ENCODE assay signal across 8 cellular contexts in the genomic region with DNA sequence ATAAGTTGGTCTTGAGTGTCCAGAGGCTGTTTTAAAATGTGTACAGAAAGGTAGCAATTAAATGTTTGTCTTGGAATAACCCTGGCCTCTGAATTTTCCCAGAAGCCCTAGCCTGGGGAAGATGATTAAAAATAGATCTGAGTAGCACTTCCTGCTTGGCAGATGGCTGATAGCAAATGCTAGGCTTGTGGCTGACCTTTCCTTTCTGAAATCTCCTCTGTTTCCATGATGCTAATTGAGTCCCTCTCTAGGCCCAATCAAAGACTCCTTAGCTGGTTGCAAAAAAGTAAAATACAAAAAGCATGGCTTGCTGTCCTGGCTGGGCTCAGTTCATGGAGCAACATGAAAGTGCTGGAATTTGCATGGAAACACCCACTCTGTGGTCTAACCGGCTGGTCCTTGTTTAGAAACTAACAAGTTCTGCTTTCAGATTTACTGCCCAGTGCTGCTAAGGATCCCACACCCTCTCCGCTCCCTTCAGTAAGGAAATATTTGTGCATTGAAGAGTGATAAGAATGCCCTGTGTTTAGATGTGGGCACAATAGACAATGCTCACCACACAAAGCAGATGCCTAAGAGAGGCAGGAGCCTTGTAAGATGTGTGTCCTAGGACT. TPM values are rescaled to one million over a fixed set of nuclear protein-coding genes. Genes with fewer than 3 reads are reported as not detected.
DNase-seq lines count a peak whose midpoint lies in the region; ATAC-seq and TF ChIP-seq lines count a peak whose summit lies in the region.

No MANE protein-coding gene starts in this region.

- H3K27me3 Mint-ChIP-seq in activated T-cell treated with anti-CD3 and anti-CD28 coated beads, Interleukin-2, amount 50 U/mL, for 4 hours (ENCODE audit: low read depth) = no peaks in the 10 kb centered on the region
- peaks cover 2% of the 10 kb centered on the region for H3K27me3 Mint-ChIP-seq in IgD-negative memory B cell

- H3K9me3 Mint-ChIP-seq in activated T-cell treated with anti-CD3 and anti-CD28 coated beads, Interleukin-2, amount 50 U/mL, for 4 hours = no peaks in the 10 kb centered on the region
- H3K9me3 Mint-ChIP-seq in IgD-negative memory B cell = no peaks in the 10 kb centered on the region

- peaks cover 79% of the 10 kb centered on the region for H3K4me1 Mint-ChIP-seq in activated T-cell treated with anti-CD3 and anti-CD28 coated beads, Interleukin-2, amount 50 U/mL, for 4 hours (ENCODE audit: low read depth)
- H3K4me1 Mint-ChIP-seq in IgD-negative memory B cell = peaks cover 62 to 77% (median 71%) of the 10 kb centered on the region in 3 donors

- ATAC-seq in activated T-cell treated with anti-CD3 and anti-CD28 coated beads, Interleukin-2, amount 50 U/mL, for 4 hours = no peak
- no peak for ATAC-seq in GM18498 (IDR thresholded peaks at IDR 0.05; ENCODE audit: unreplicated experiment)

- H3K27me3 ChIP-seq in adrenal gland (no peaks in the 10 kb centered on the region), layer of hippocampus (ENCODE audit: control insufficient read depth, insufficient read depth, low read length) (no peaks in the 10 kb centered on the region), stomach (no peaks in the 10 kb centered on the region)

- no peak for DNase-seq in activated T-cell treated with anti-CD3 and anti-CD28 coated beads, Interleukin-2, amount 50 U/mL, for 4 hours
- no peak for DNase-seq in activated T-cell treated with anti-CD3 and anti-CD28 coated beads, Interleukin-2, amount 50 U/mL, for 48 hours
- DNase-seq in adrenal gland = peak in 6 of 7 donors; percentile 47 to 80 (median 54)
- DNase-seq in stomach = peak; percentile 53
- no peak for DNase-seq in stimulated activated CD4-positive, alpha-beta T cell treated with anti-CD3 and anti-CD28 coated beads, Interleukin-4, amount 100 ng/mL, for 24 hours

- H3K9me3 ChIP-seq in adrenal gland (replicated peaks in 1 of 3) = no peaks in the 10 kb centered on the region
- H3K9me3 ChIP-seq in stomach = no peaks in the 10 kb centered on the region

- peak overlapping the region; percentile 47 to 94 (median 90) for H3K27ac Mint-ChIP-seq in IgD-negative memory B cell

- TF ChIP-seq CTCF in adrenal gland (IDR thresholded peaks at IDR 0.05) (no peak), stomach (IDR thresholded peaks at IDR 0.05) (no peak)

- peak overlapping the region; percentile 52 to 89 (median 76) for H3K27ac ChIP-seq in adrenal gland
- peak overlapping the region; percentile 95 for H3K27ac ChIP-seq in layer of hippocampus (ENCODE audit: low read depth, low read length)
- peak overlapping the region; percentile 81 to 95 (median 86) for H3K27ac ChIP-seq in stomach

- intact Hi-C loops in adrenal gland (cut with DNase I) (no loop called here), stomach (cut with DNase I; ENCODE audit: low total_unique reads) (no loop called here)

- TF ChIP-seq EP300 in stomach (IDR thresholded peaks at IDR 0.05) = no peak

- H3K4me3 ChIP-seq in adrenal gland (peak overlapping the region in 1 of 4 donors; percentile 7), stomach (peak overlapping the region in 1 of 4 donors; percentile 10)

- TF ChIP-seq POLR2A in adrenal gland (IDR thresholded peaks at IDR 0.05) (no peak), stomach (IDR thresholded peaks at IDR 0.05) (no peak)

- peak overlapping the region; percentile 40 for H3K4me3 Mint-ChIP-seq in activated T-cell treated with anti-CD3 and anti-CD28 coated beads, Interleukin-2, amount 50 U/mL, for 4 hours
- H3K4me3 Mint-ChIP-seq in IgD-negative memory B cell = peak overlapping the region; percentile 48 to 91 (median 78)

- H3K36me3 Mint-ChIP-seq in activated T-cell treated with anti-CD3 and anti-CD28 coated beads, Interleukin-2, amount 50 U/mL, for 4 hours (ENCODE audit: insufficient read depth) = peaks cover 5% of the 10 kb centered on the region
- H3K36me3 Mint-ChIP-seq in IgD-negative memory B cell = peaks cover 3% of the 10 kb centered on the region

- H3K4me1 ChIP-seq in adrenal gland (replicated peaks in 1 of 2) (peaks cover 42 to 97% of the 10 kb centered on the region in 2 donors), stomach (peaks cover 83 to 99% (median 92%) of the 10 kb centered on the region in 4 donors)

- H3K36me3 ChIP-seq in adrenal gland (replicated peaks in 1 of 2) = no peaks in the 10 kb centered on the region
- peaks cover 0 to under 1% (median 0%) of the 10 kb centered on the region in 4 donors for H3K36me3 ChIP-seq in stomach

- WGBS in adrenal gland, 4 donors = 29 to 38% (median 35%) methylated on average over 1 to 2 of the region's 2 CpGs
- 1 to 12% (median 7%) methylated on average over 2 of the region's 2 CpGs for WGBS in stomach, 5 donors

RNA-seq across cellular contexts. Expression of gene YPEL2, which starts 40.8 kb away (rescaled TPM):
- total RNA-seq in activated T-cell treated with anti-CD3 and anti-CD28 coated beads, Interleukin-2, amount 50 U/mL, for 4 hours = 1 to 10 TPM; 1.3 to 3.1 (median 1.8) TPM
- polyA plus RNA-seq in IgD-negative memory B cell (18.8 TPM), adrenal gland (1 to 10 TPM; 6.0 to 7.9 (median 6.1) TPM), stomach (10 to 100 TPM in 1 of 3 donors, 1 to 10 TPM in 2; 4.4 to 10.4 (median 9.0) TPM)
- total RNA-seq in adrenal gland (10 to 100 TPM in 7 of 8 donors, 1 to 10 TPM in 1; 5.8 to 33.5 (median 28.4) TPM), stomach (10 to 100 TPM; 22.2 to 60.8 (median 37.8) TPM)

Comparison
In these comparisons a context has a peak if more than half of its experiments do, and no peak if none do; other contexts are left out.
1. DNase-seq: peak in adrenal gland (6 of 7) and stomach (single experiment); none in activated T-cell treated with anti-CD3 and anti-CD28 coated beads, Interleukin-2, amount 50 U/mL, for 4 hours (single experiment), activated T-cell treated with anti-CD3 and anti-CD28 coated beads, Interleukin-2, amount 50 U/mL, for 48 hours (0 of 2) and stimulated activated CD4-positive, alpha-beta T cell treated with anti-CD3 and anti-CD28 coated beads, Interleukin-4, amount 100 ng/mL, for 24 hours (single experiment).
2. Peak in every context shown above with its lines, with median percentiles within 50 percentile points of each other: H3K27ac ChIP-seq.